In genomic region chr11:111841370-111842053, GRCh38 we compare ENCODE assay signal across 8 cellular contexts. TPM values are rescaled to one million over a fixed set of nuclear protein-coding genes. Genes with fewer than 3 reads are reported as not detected.
DNase-seq lines count a peak whose midpoint lies in the region; ATAC-seq, FAIRE-seq and TF ChIP-seq lines count a peak whose summit lies in the region.

No MANE protein-coding gene starts in this region.

- no peak overlapping the region for H3K4me3 ChIP-seq in cardiac fibroblast (replicated peaks in 1 of 2; ENCODE audit: low read depth in 2 of 2, low read length in 2 of 2)

- peaks cover 3% of the 10 kb centered on the region; the same call in 1 of the 2 replicates for H3K36me3 Mint-ChIP-seq in WTC11

- CTCF ChIA-PET in GM10248 (lab: Yijun Ruan, JAX), result interaction anchor here (0.8 to 8.7 kb wide), 30 partner anchors 8 to 1843 kb away, joined by 3 to 80 read pairs (median 6); partner anchors contain the start of genes ALG9 and SIK2
- CTCF ChIA-PET in WTC11 (lab: Charles Lee), result interaction anchor here (0.6 to 2.7 kb wide), 32 partner anchors 8 to 387 kb away, joined by 3 to 18 read pairs (median 4); partner anchors contain the start of genes ALG9 and PPP2R1B

- peak; percentile 99 for FAIRE-seq in islet of Langerhans (lab: Jason Lieb, UNC)

- TF ChIP-seq CTCF in GM10248 (IDR thresholded peaks at IDR 0.05; ENCODE audit: control extremely low read depth, extremely low read depth, low read depth, missing control alignments) (peak; percentile 82), WTC11 (IDR thresholded peaks at IDR 0.05) (peak; percentile 94), cardiac fibroblast (IDR thresholded peaks at IDR 0.05; ENCODE audit: low read depth, low read length) (peak; percentile 72)

- peaks cover 20% of the 10 kb centered on the region for H3K4me1 Mint-ChIP-seq in WTC11

- H3K27me3 Mint-ChIP-seq in WTC11 (ENCODE audit: low read depth), result no peaks in the 10 kb centered on the region

- H3K27ac Mint-ChIP-seq in WTC11, result no peak overlapping the region

- H3K9me3 Mint-ChIP-seq in WTC11, result no peaks in the 10 kb centered on the region

- ATAC-seq in HG03095 (IDR thresholded peaks at IDR 0.05; ENCODE audit: unreplicated experiment) (peak; percentile 45), WTC11 (peak; percentile 91), GM21737 (IDR thresholded peaks at IDR 0.05; ENCODE audit: unreplicated experiment) (no peak)

- no peak overlapping the region for H3K4me3 Mint-ChIP-seq in WTC11

- POLR2A ChIA-PET in GM10248 (lab: Yijun Ruan, JAX), result no interaction called here
- POLR2A ChIA-PET in WTC11 (lab: Charles Lee), result interaction anchor here (1.4 kb wide), 1 partner anchor 75 kb away, joined by 3 read pairs; the partner anchor contains the start of gene PPP2R1B

- DNase-seq in GM10248 (ENCODE audit: extremely low spot score), result peak; percentile 70
- peak; percentile 85 for DNase-seq in NCI-H226
- peak; percentile 92 for DNase-seq in WTC11 (ENCODE audit: low spot score)
- DNase-seq in cardiac fibroblast (ENCODE audit: low read depth in 2 of 2), result peak; percentile 90 to 91
- peak; percentile 63 to 84 for DNase-seq in stimulated activated CD4-positive, alpha-beta T cell treated with anti-CD3 and anti-CD28 coated beads, Interleukin-1b, Interleukin-23, amount 100 ng/mL, for 1 hour (ENCODE audit: low read depth in 2 of 2)

TF ChIP-seq in WTC11, 78 proteins besides CTCF, POLR2A, EP300 and RAD21:
- TF ChIP-seq TP53 (CRISPR knock-in tag; IDR thresholded peaks at IDR 0.05), result no peak
- TF ChIP-seq SMAD3 (CRISPR knock-in tag; IDR thresholded peaks at IDR 0.05; ENCODE audit: borderline replicate concordance), result no peak
- TF ChIP-seq ATF6 (CRISPR knock-in tag; IDR thresholded peaks at IDR 0.05), result no peak
- TF ChIP-seq, protein P1, sequence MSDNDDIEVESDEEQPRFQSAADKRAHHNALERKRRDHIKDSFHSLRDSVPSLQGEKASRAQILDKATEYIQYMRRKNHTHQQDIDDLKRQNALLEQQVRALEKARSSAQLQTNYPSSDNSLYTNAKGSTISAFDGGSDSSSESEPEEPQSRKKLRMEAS (CRISPR knock-in tag; IDR thresholded peaks at IDR 0.05), result no peak
- TF ChIP-seq ZNF425 (CRISPR knock-in tag; conservative IDR thresholded peaks at IDR 0.05), result no peak
- TF ChIP-seq, protein P2, sequence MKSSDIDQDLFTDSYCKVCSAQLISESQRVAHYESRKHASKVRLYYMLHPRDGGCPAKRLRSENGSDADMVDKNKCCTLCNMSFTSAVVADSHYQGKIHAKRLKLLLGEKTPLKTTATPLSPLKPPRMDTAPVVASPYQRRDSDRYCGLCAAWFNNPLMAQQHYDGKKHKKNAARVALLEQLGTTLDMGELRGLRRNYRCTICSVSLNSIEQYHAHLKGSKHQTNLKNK (CRISPR knock-in tag; IDR thresholded peaks at IDR 0.05), result no peak
- no peak for TF ChIP-seq CREM (CRISPR knock-in tag; IDR thresholded peaks at IDR 0.05)
- TF ChIP-seq PREB (CRISPR knock-in tag; IDR thresholded peaks at IDR 0.05; ENCODE audit: borderline replicate concordance), result no peak
- no peak for TF ChIP-seq FOXP1 (CRISPR knock-in tag; IDR thresholded peaks at IDR 0.05; ENCODE audit: borderline replicate concordance)
- no peak for TF ChIP-seq SMAD4 (CRISPR knock-in tag; IDR thresholded peaks at IDR 0.05)
- no peak for TF ChIP-seq ZNF532 (CRISPR knock-in tag; IDR thresholded peaks at IDR 0.05; ENCODE audit: borderline replicate concordance)
- no peak for TF ChIP-seq FOXJ3 (CRISPR knock-in tag; IDR thresholded peaks at IDR 0.05; ENCODE audit: borderline replicate concordance)
- TF ChIP-seq ZNF232 (CRISPR knock-in tag; IDR thresholded peaks at IDR 0.05), result no peak
- TF ChIP-seq PRRX2 (CRISPR knock-in tag; IDR thresholded peaks at IDR 0.05), result no peak
- TF ChIP-seq, protein P3, sequence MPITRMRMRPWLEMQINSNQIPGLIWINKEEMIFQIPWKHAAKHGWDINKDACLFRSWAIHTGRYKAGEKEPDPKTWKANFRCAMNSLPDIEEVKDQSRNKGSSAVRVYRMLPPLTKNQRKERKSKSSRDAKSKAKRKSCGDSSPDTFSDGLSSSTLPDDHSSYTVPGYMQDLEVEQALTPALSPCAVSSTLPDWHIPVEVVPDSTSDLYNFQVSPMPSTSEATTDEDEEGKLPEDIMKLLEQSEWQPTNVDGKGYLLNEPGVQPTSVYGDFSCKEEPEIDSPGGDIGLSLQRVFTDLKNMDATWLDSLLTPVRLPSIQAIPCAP (CRISPR knock-in tag; IDR thresholded peaks at IDR 0.05), result no peak
- TF ChIP-seq OVOL2 (CRISPR knock-in tag; IDR thresholded peaks at IDR 0.05; ENCODE audit: borderline replicate concordance), result no peak

RNA-seq across cellular contexts. Expression of gene ALG9, which starts 29.9 kb away (rescaled TPM):
- total RNA-seq in WTC11 (2021), result 19.7 to 20.9 TPM (median 20.6 TPM) in 3 replicates

RNA-seq across cellular contexts. Expression of gene FDXACB1, which starts 37.5 kb away (rescaled TPM):
- 1.9 to 2.5 TPM (median 2.2 TPM) in 3 replicates for total RNA-seq in WTC11 (2021)

RNA-seq across cellular contexts. Expression of gene CFAP68, which starts 37.8 kb away (rescaled TPM):
- 18.7 to 22.6 TPM (median 20.4 TPM) in 3 replicates for total RNA-seq in WTC11 (2021)
